Comparison of ENCODE assay signal across 25 cellular contexts in the genomic region with DNA sequence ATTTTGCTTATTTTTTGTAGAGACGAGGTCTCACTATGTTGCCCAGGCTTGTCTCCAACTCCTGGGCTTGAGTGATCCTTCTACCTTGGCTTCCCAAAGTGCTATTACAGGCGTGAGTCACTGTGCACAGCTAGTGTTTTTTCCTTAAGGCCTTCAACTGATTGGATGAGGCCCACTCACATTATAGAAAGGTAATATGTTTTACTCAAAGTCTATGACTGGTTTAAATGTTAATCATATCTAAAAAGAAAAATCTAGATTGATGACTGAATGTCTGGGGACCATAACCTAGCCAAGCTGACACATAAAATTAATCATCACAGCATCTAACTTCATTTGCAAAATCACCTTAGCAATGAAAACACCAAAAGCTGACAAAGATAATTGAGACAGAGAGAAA.
DNase-seq lines count a peak whose midpoint lies in the region; ATAC-seq, FAIRE-seq and TF ChIP-seq lines count a peak whose summit lies in the region.
"Had no signal": no experiment of that assay in that cellular context is flagged by ENCODE, and none has a peak within 500 bp of the region (broad histone marks: within the 10 kb centered on the region; RNA-seq: fewer than 3 reads in every experiment).

No MANE protein-coding gene starts in this region.

- no peaks in the 10 kb centered on the region for H3K27me3 ChIP-seq in K562 (ENCODE audit: control insufficient read depth in 2 of 2, insufficient read depth in 2 of 2, low read length in 2 of 2)
- H3K27me3 ChIP-seq in foreskin keratinocyte = no peaks in the 10 kb centered on the region
- H3K27me3 ChIP-seq: BE2C; BLaER1 treated with 17β-estradiol and CSF1 and Interleukin-3, amounts not matched to agents 10 nM and 100 nM had no signal

- no peaks in the 10 kb centered on the region for H3K79me2 ChIP-seq in K562 (ENCODE audit: control insufficient read depth, insufficient read depth, low read length)

- H3K9me3 ChIP-seq in HEK293 (ENCODE audit: control insufficient read depth, insufficient read depth, low read depth, low read length) (no peaks in the 10 kb centered on the region), K562 (replicated peaks; ENCODE audit: control insufficient read depth, insufficient read depth, low read depth, low read length) (no peaks in the 10 kb centered on the region; the same call in 1 of the 2 replicates)
- H3K9me3 ChIP-seq: BE2C had no signal

- H3K4me1 Mint-ChIP-seq in activated CD4-positive, alpha-beta T cell treated with anti-CD3 and anti-CD28 coated beads for 36 hours = no peaks in the 10 kb centered on the region
- H3K4me1 Mint-ChIP-seq in activated CD4-positive, alpha-beta T cell treated with anti-CD3 and anti-CD28 coated beads, Interleukin-2, amount 10 ng/mL, durations not matched to agents 24 days and 14 days = no peaks in the 10 kb centered on the region

- no peak overlapping the region for H3K4me3 ChIP-seq in HEK293 (ENCODE audit: low read depth, low read length)
- no peak overlapping the region for H3K4me3 ChIP-seq in K562
- H3K4me3 ChIP-seq: A549; BLaER1 treated with 17β-estradiol and CSF1 and Interleukin-3, amounts not matched to agents 10 nM and 100 nM; GM12878; GM23338 had no signal

- BruUV-seq in K562 (replicated peaks; lab: Mats Ljungman, UMichigan) = no TSS peak

- no peaks in the 10 kb centered on the region for H3K4me1 ChIP-seq in HEK293 (ENCODE audit: control insufficient read depth, insufficient read depth, low read length)
- peaks cover 4% of the 10 kb centered on the region in 2 experiments; a peak in 3 of 5 replicates for H3K4me1 ChIP-seq in K562 (replicated peaks in 1 of 2; ENCODE audit: control insufficient read depth in 2 of 2, insufficient read depth in 2 of 2, low read length in 2 of 2)
- no peaks in the 10 kb centered on the region for H3K4me1 ChIP-seq in foreskin keratinocyte
- H3K4me1 ChIP-seq: A549, BE2C had no signal

- CTCF ChIA-PET in activated CD4-positive, alpha-beta T cell treated with anti-CD3 and anti-CD28 coated beads for 36 hours (lab: Charles Lee) = interaction anchor here (0.7 to 4.1 kb wide), 7 partner anchors 9 to 779 kb away, joined by 3 to 36 read pairs (median 3); no protein-coding TSS in a partner anchor
- CTCF ChIA-PET in HEK293 (lab: Yijun Ruan, JAX) = interaction anchor here (1.2 to 4.5 kb wide), 8 partner anchors 12 to 278 kb away, joined by 3 to 100 read pairs (median 6); no protein-coding TSS in a partner anchor
- CTCF ChIA-PET in K562 (lab: Yijun Ruan, JAX; ENCODE audit: low intra/inter-chr PET ratio) = no interaction called here

- H3K27ac Mint-ChIP-seq in activated CD4-positive, alpha-beta T cell treated with anti-CD3 and anti-CD28 coated beads for 36 hours = no peak overlapping the region
- no peak overlapping the region for H3K27ac Mint-ChIP-seq in activated CD4-positive, alpha-beta T cell treated with anti-CD3 and anti-CD28 coated beads, Interleukin-2, amount 10 ng/mL, durations not matched to agents 24 days and 14 days
- H3K27ac Mint-ChIP-seq: CD4-positive, alpha-beta T cell; GM23338; H9; HFFc6 had no signal

- no peak overlapping the region for H3K27ac ChIP-seq in HEK293 (ENCODE audit: extremely low read depth, low read depth, low read length)
- no peak overlapping the region for H3K27ac ChIP-seq in K562 (ENCODE audit: extremely low read depth, low read depth, low read length)
- H3K27ac ChIP-seq in foreskin keratinocyte = no peak overlapping the region
- H3K27ac ChIP-seq: A549; BLaER1 treated with 17β-estradiol and CSF1 and Interleukin-3, amounts not matched to agents 10 nM and 100 nM had no signal

- in situ Hi-C loops in K562 (cut with MboI) = no loop called here

- H3K4me3 Mint-ChIP-seq in activated CD4-positive, alpha-beta T cell treated with anti-CD3 and anti-CD28 coated beads for 36 hours = no peak overlapping the region
- H3K4me3 Mint-ChIP-seq in activated CD4-positive, alpha-beta T cell treated with anti-CD3 and anti-CD28 coated beads, Interleukin-2, amount 10 ng/mL, durations not matched to agents 24 days and 14 days = no peak overlapping the region
- H3K4me3 Mint-ChIP-seq: CD14-positive monocyte; CD4-positive, alpha-beta T cell; CD8-positive, alpha-beta memory T cell; GM23338; H9; HFFc6 had no signal

- H4K20me1 ChIP-seq in K562 (replicated peaks; ENCODE audit: control insufficient read depth, insufficient read depth, low read length) = no peaks in the 10 kb centered on the region
- H4K20me1 ChIP-seq: BLaER1 treated with 17β-estradiol and CSF1 and Interleukin-3, amounts not matched to agents 10 nM and 100 nM had no signal

- no peak for TF ChIP-seq RAD21 in K562 (CRISPR knock-in tag; conservative IDR thresholded peaks at IDR 0.05 in 1 of 2, IDR thresholded peaks at IDR 0.05 in 1 of 2)

- H3K9me3 Mint-ChIP-seq in activated CD4-positive, alpha-beta T cell treated with anti-CD3 and anti-CD28 coated beads for 36 hours (ENCODE audit: low read depth) = peaks cover 15% of the 10 kb centered on the region
- H3K9me3 Mint-ChIP-seq in activated CD4-positive, alpha-beta T cell treated with anti-CD3 and anti-CD28 coated beads, Interleukin-2, amount 10 ng/mL, durations not matched to agents 24 days and 14 days = peaks cover 3% of the 10 kb centered on the region

- TF ChIP-seq EP300 in K562 (IDR thresholded peaks at IDR 0.05; ENCODE audit: low read length) = no peak

- peaks cover 2% of the 10 kb centered on the region for H3K36me3 Mint-ChIP-seq in activated CD4-positive, alpha-beta T cell treated with anti-CD3 and anti-CD28 coated beads for 36 hours (ENCODE audit: low read depth)
- no peaks in the 10 kb centered on the region for H3K36me3 Mint-ChIP-seq in activated CD4-positive, alpha-beta T cell treated with anti-CD3 and anti-CD28 coated beads, Interleukin-2, amount 10 ng/mL, durations not matched to agents 24 days and 14 days (ENCODE audit: low read depth)
- H3K36me3 Mint-ChIP-seq: CD14-positive monocyte had no signal

- H3K9me1 ChIP-seq in K562 (ENCODE audit: control insufficient read depth, insufficient read depth, low read length) = no peaks in the 10 kb centered on the region

- TF ChIP-seq CTCF in HEK293 (tag by site-specific recombination; IDR thresholded peaks at IDR 0.05) = no peak
- no peak for TF ChIP-seq CTCF in K562 (IDR thresholded peaks at IDR 0.05 in 2 of 3, conservative IDR thresholded peaks at IDR 0.05 in 1 of 3; ENCODE audit: insufficient read depth in 2 of 3, low read depth in 1 of 3, low read length in 3 of 3)
- no peak for TF ChIP-seq CTCF in foreskin keratinocyte (conservative IDR thresholded peaks at IDR 0.05)

- no peak for TF ChIP-seq POLR2A in K562 (conservative IDR thresholded peaks at IDR 0.05)

- no peak for DNase-seq in activated CD4-positive, alpha-beta T cell treated with anti-CD3 and anti-CD28 coated beads for 36 hours
- DNase-seq in activated CD4-positive, alpha-beta T cell treated with anti-CD3 and anti-CD28 coated beads, Interleukin-2, amount 10 ng/mL, durations not matched to agents 24 days and 14 days = no peak
- DNase-seq in K562 (ENCODE audit: extremely low read depth in 1 of 4, low spot score in 3 of 4) = no peak
- DNase-seq in foreskin keratinocyte = peak in 1 of 2 donors; percentile 26
- DNase-seq in germinal center (ENCODE audit: low spot score) = no peak
- DNase-seq: 8988T; ACHN; AML-193; BE2C; CD4-positive, alpha-beta T cell; CD8-positive, alpha-beta memory T cell; DMS 273 treated with DMSO at 0.1 percent for 48 hours; DMS79; EL; H9; HFFc6 had no signal

- no peak overlapping the region for H3K4me2 ChIP-seq in K562 (ENCODE audit: insufficient read depth, low read length)
- H3K4me2 ChIP-seq: A549, GM23338 had no signal

- no peak for FAIRE-seq in K562 (lab: Jason Lieb, UNC)
- FAIRE-seq: A549, D721Med, GM12878 had no signal

- ATAC-seq in activated CD4-positive, alpha-beta T cell treated with anti-CD3 and anti-CD28 coated beads for 36 hours = peak; percentile 57
- ATAC-seq in K562 (no peak), foreskin keratinocyte (peak; percentile 37), HG03571 (IDR thresholded peaks at IDR 0.05; ENCODE audit: unreplicated experiment) (no peak)
- ATAC-seq: A549, GM12878, GM23338, HCT116 had no signal

- POLR2A ChIA-PET in activated CD4-positive, alpha-beta T cell treated with anti-CD3 and anti-CD28 coated beads for 36 hours (lab: Charles Lee) = no interaction called here
- POLR2A ChIA-PET in HEK293 (lab: Yijun Ruan, JAX) (no interaction called here), K562 (lab: Yijun Ruan, JAX) (no interaction called here)

- H3K27me3 Mint-ChIP-seq in activated CD4-positive, alpha-beta T cell treated with anti-CD3 and anti-CD28 coated beads for 36 hours = peaks cover 4% of the 10 kb centered on the region
- peaks cover 19% of the 10 kb centered on the region for H3K27me3 Mint-ChIP-seq in activated CD4-positive, alpha-beta T cell treated with anti-CD3 and anti-CD28 coated beads, Interleukin-2, amount 10 ng/mL, durations not matched to agents 24 days and 14 days
- H3K27me3 Mint-ChIP-seq: CD4-positive, alpha-beta T cell had no signal

- no peak overlapping the region for H2AFZ ChIP-seq in K562 (ENCODE audit: low read depth, low read length)
- H2AFZ ChIP-seq: GM23338 had no signal

- no peaks in the 10 kb centered on the region for H3K36me3 ChIP-seq in HEK293 (ENCODE audit: control insufficient read depth in 2 of 2, insufficient read depth in 1 of 2, low read length in 2 of 2)
- no peaks in the 10 kb centered on the region for H3K36me3 ChIP-seq in K562 (ENCODE audit: control insufficient read depth, insufficient read depth, low read length)
- H3K36me3 ChIP-seq: BE2C; BLaER1 treated with 17β-estradiol and CSF1 and Interleukin-3, amounts not matched to agents 10 nM and 100 nM had no signal

- intact Hi-C loops in activated CD4-positive, alpha-beta T cell treated with anti-CD3 and anti-CD28 coated beads for 36 hours (cut with DNase I, micrococcal nuclease) = no loop called here
- intact Hi-C loops in activated CD4-positive, alpha-beta T cell treated with anti-CD3 and anti-CD28 coated beads, Interleukin-2, amount 10 ng/mL, durations not matched to agents 24 days and 14 days (cut with micrococcal nuclease) = no loop called here
- intact Hi-C loops in K562 (cut with micrococcal nuclease) = no loop called here

- no peak overlapping the region for H3K9ac ChIP-seq in K562 (ENCODE audit: insufficient read depth in 1 of 2, low read depth in 2 of 2, low read length in 2 of 2)
- H3K9ac ChIP-seq: BLaER1 treated with 17β-estradiol and CSF1 and Interleukin-3, amounts not matched to agents 10 nM and 100 nM had no signal

- 50% methylated on average over 2 of the region's 2 CpGs for WGBS in K562 (ENCODE audit: insufficient coverage, low coverage, missing lambda C conversion rate)

TF ChIP-seq in HEK293, 187 proteins besides CTCF, POLR2A, EP300 and RAD21:
- TF ChIP-seq ZNF10 (tag by site-specific recombination; IDR thresholded peaks at IDR 0.05) (peak; percentile 58; the same call in 1 of the 2 replicates), TCF7L2 (IDR thresholded peaks at IDR 0.05; ENCODE audit: borderline replicate concordance, low read depth, low read length) (no peak)

TF ChIP-seq in K562, 482 proteins besides CTCF, POLR2A, EP300 and RAD21 (continues in another document):
- TF ChIP-seq ZNF134 (CRISPR knock-in tag; conservative IDR thresholded peaks at IDR 0.05) = 0 out of 2 replicates have a peak, but pooled peaks have one; percentile 55

Comparison
In these comparisons a context has a peak if more than half of its experiments do, and no peak if none do; other contexts are left out.
1. ATAC-seq: peak in activated CD4-positive, alpha-beta T cell treated with anti-CD3 and anti-CD28 coated beads for 36 hours (single experiment) and foreskin keratinocyte (single experiment); none in K562 (single experiment) and HG03571 (single experiment).